In genomic region chr10:103203466-103203865, GRCh38 we compare ENCODE assay signal across 27 cellular contexts. TPM values are rescaled to one million over a fixed set of nuclear protein-coding genes. Genes with fewer than 3 reads are reported as not detected.
"Had no signal": no experiment of that assay in that cellular context is flagged by ENCODE, and none has a peak within 500 bp of the region (broad histone marks: within the 10 kb centered on the region; RNA-seq: fewer than 3 reads in every experiment).

No MANE protein-coding gene starts in this region.

- ATAC-seq: left ventricle myocardium superior; lower lobe of right lung; natural killer cell treated with Interleukin-12 subunit alpha and Interleukin-12 subunit beta and Interleukin-15 and Interleukin-18, amount 100 ng/mL, for 72 hours; psoas muscle; right cardiac atrium; stimulated activated memory B cell treated with anti-CD40 and anti-IgM and Interleukin-4, amounts not matched to agents 10 μg/mL and 1 μg/mL and 100 μg/mL, for 72 hours; stimulated activated naive CD8-positive, alpha-beta T cell treated with anti-CD3 and anti-CD28 coated beads, Interleukin-15, Interleukin-2, amounts not matched to agents 100 U/mL and 50 U/mL, for 24 hours had no signal

- H3K4me1 ChIP-seq: tibial artery had no signal

- FAIRE-seq: colon, keratinocyte had no signal

- H3K27ac Mint-ChIP-seq: naive B cell; natural killer cell treated with Interleukin-12 subunit alpha and Interleukin-12 subunit beta and Interleukin-15 and Interleukin-18, amount 100 ng/mL, for 72 hours; stimulated activated memory B cell treated with anti-CD40 and anti-IgM and Interleukin-4, amounts not matched to agents 10 μg/mL and 1 μg/mL and 100 μg/mL, for 72 hours; type B pancreatic cell had no signal

- H3K4me3 Mint-ChIP-seq: naive B cell; natural killer cell treated with Interleukin-12 subunit alpha and Interleukin-12 subunit beta and Interleukin-15 and Interleukin-18, amount 100 ng/mL, for 72 hours; stimulated activated memory B cell treated with anti-CD40 and anti-IgM and Interleukin-4, amounts not matched to agents 10 μg/mL and 1 μg/mL and 100 μg/mL, for 72 hours; type B pancreatic cell had no signal

- H3K9me3 Mint-ChIP-seq: natural killer cell treated with Interleukin-12 subunit alpha and Interleukin-12 subunit beta and Interleukin-15 and Interleukin-18, amount 100 ng/mL, for 72 hours; type B pancreatic cell had no signal

- H3K4me1 Mint-ChIP-seq: naive B cell; stimulated activated memory B cell treated with anti-CD40 and anti-IgM and Interleukin-4, amounts not matched to agents 10 μg/mL and 1 μg/mL and 100 μg/mL, for 72 hours had no signal

- H3K9me3 ChIP-seq: esophagus squamous epithelium, lower lobe of right lung, ovary, psoas muscle, testis, tibial artery had no signal

- H3K36me3 ChIP-seq: esophagus squamous epithelium, lower lobe of right lung, ovary, spleen, tibial artery had no signal

- H3K36me3 Mint-ChIP-seq: natural killer cell treated with Interleukin-12 subunit alpha and Interleukin-12 subunit beta and Interleukin-15 and Interleukin-18, amount 100 ng/mL, for 72 hours; type B pancreatic cell had no signal

- H3K27me3 ChIP-seq: dorsolateral prefrontal cortex, esophagus squamous epithelium, ovary, spleen, testis, tibial artery had no signal

- DNase-seq: dorsolateral prefrontal cortex; effector CD4-positive, alpha-beta T cell; esophagus squamous epithelium; foreskin melanocyte; left ventricle myocardium superior; lower lobe of right lung; naive B cell; occipital lobe; ovary; posterior cingulate gyrus; psoas muscle; right cardiac atrium; spleen; stimulated activated CD4-positive, alpha-beta T cell treated with anti-CD3 and anti-CD28 coated beads, Interleukin-4, amount 100 ng/mL, for 4 hours; stimulated activated naive CD8-positive, alpha-beta T cell treated with anti-CD3 and anti-CD28 coated beads, Interleukin-15, Interleukin-2, amounts not matched to agents 100 U/mL and 50 U/mL, for 24 hours; substantia nigra; testis; tibial artery had no signal

- H3K4me3 ChIP-seq: dorsolateral prefrontal cortex, esophagus squamous epithelium, lower lobe of right lung, ovary, psoas muscle, skin epidermis, spleen, testis, tibial artery had no signal

- H3K27me3 Mint-ChIP-seq: type B pancreatic cell had no signal

- H3K27ac ChIP-seq: dorsolateral prefrontal cortex, ovary, psoas muscle, skin epidermis, testis, tibial artery had no signal

RNA-seq across cellular contexts. Expression of gene RPEL1, which starts 42.2 kb away (rescaled TPM):
- total RNA-seq: cerebellum; esophagus squamous epithelium; left ventricle myocardium superior; mononuclear cell; natural killer cell treated with Interleukin-12 subunit alpha and Interleukin-12 subunit beta and Interleukin-15 and Interleukin-18, amount 100 ng/mL, for 72 hours; ovary; psoas muscle; right cardiac atrium; testis; urinary bladder had no signal
- polyA plus RNA-seq: ovary, right cardiac atrium, spleen had no signal
